ENCODE assay signal across 26 cellular contexts in genomic region chr2:152658221-152658620, GRCh38.
"Had no signal": no experiment of that assay in that cellular context is flagged by ENCODE, and none has a peak within 500 bp of the region (broad histone marks: within the 10 kb centered on the region; RNA-seq: fewer than 3 reads in every experiment).

No MANE protein-coding gene starts in this region.

- H3K36me3 ChIP-seq: colonic mucosa had no signal

- H3K27me3 ChIP-seq: colonic mucosa, esophagus squamous epithelium, gastrocnemius medialis, heart left ventricle, hepatocyte, left lung had no signal

- H3K9me3 ChIP-seq: colonic mucosa, esophagus squamous epithelium, gastrocnemius medialis, heart left ventricle, left lung had no signal

- H3K4me2 ChIP-seq: hepatocyte had no signal

- H3K79me2 ChIP-seq: hepatocyte had no signal

- DNase-seq: colonic mucosa; cortex of kidney; effector CD8-positive, alpha-beta T cell; effector memory CD8-positive, alpha-beta T cell; endodermal cell; erythroblast; esophagus squamous epithelium; foreskin fibroblast; foreskin melanocyte; gastrocnemius medialis; heart left ventricle; hypothalamus; immature natural killer cell; left cardiac atrium; left lung; left ventricle myocardium superior; mammary epithelial cell; mesendoderm; midbrain; naive thymus-derived CD4-positive, alpha-beta T cell had no signal

- FAIRE-seq: endometrium, keratinocyte had no signal

- H3K27ac ChIP-seq: colonic mucosa, epithelial cell of prostate, esophagus squamous epithelium, gastrocnemius medialis, heart left ventricle, hepatocyte, left lung had no signal

- H3K4me1 ChIP-seq: colonic mucosa, esophagus squamous epithelium, gastrocnemius medialis, heart left ventricle, left lung had no signal

- H2AFZ ChIP-seq: hepatocyte had no signal

- ATAC-seq: effector memory CD8-positive, alpha-beta T cell; esophagus mucosa; gastrocnemius medialis; heart left ventricle; left cardiac atrium; left lung; left ventricle myocardium superior; naive thymus-derived CD4-positive, alpha-beta T cell had no signal

- H3K4me3 ChIP-seq: colonic mucosa, esophagus squamous epithelium, gastrocnemius medialis, heart left ventricle, hepatocyte, left lung, lung had no signal
